Comparison of ENCODE assay signal across 8 cellular contexts in genomic region chr16:19898924-19899604, GRCh38. TPM values are rescaled to one million over a fixed set of nuclear protein-coding genes. Genes with fewer than 3 reads are reported as not detected.
DNase-seq lines count a peak whose midpoint lies in the region; ATAC-seq and TF ChIP-seq lines count a peak whose summit lies in the region.

No MANE protein-coding gene starts in this region.

- no peak overlapping the region for H3K4me3 Mint-ChIP-seq in activated CD4-positive, alpha-beta memory T cell treated with anti-CD3 and anti-CD28 coated beads, Interleukin-2, amount 10 ng/mL, durations not matched to agents 7 days and 5 days
- H3K4me3 Mint-ChIP-seq in osteocyte (ENCODE audit: unreplicated experiment) = no peak overlapping the region

- CTCF ChIA-PET in activated CD4-positive, alpha-beta memory T cell treated with anti-CD3 and anti-CD28 coated beads, Interleukin-2, amount 10 ng/mL, durations not matched to agents 7 days and 5 days (lab: Charles Lee) = interaction anchor here (0.6 to 2.3 kb wide), 14 partner anchors 8 to 1108 kb away, joined by 3 to 23 read pairs (median 4); partner anchors contain the start of gene VPS35L

- no peak overlapping the region for H3K27ac Mint-ChIP-seq in activated CD4-positive, alpha-beta memory T cell treated with anti-CD3 and anti-CD28 coated beads, Interleukin-2, amount 10 ng/mL, durations not matched to agents 7 days and 5 days
- H3K27ac Mint-ChIP-seq in osteocyte (ENCODE audit: unreplicated experiment) = no peak overlapping the region

- TF ChIP-seq CTCF in fibroblast of pulmonary artery (IDR thresholded peaks at IDR 0.05; ENCODE audit: low read length, missing control alignments) (peak; percentile 87), osteocyte (IDR thresholded peaks at IDR 0.05) (peak; percentile 73)

- POLR2A ChIA-PET in activated CD4-positive, alpha-beta memory T cell treated with anti-CD3 and anti-CD28 coated beads, Interleukin-2, amount 10 ng/mL, durations not matched to agents 7 days and 5 days (lab: Charles Lee) = interaction anchor here (1.2 kb wide), 1 partner anchor 8 kb away, joined by 5 read pairs; no protein-coding TSS in a partner anchor

- H3K27me3 Mint-ChIP-seq in activated CD4-positive, alpha-beta memory T cell treated with anti-CD3 and anti-CD28 coated beads, Interleukin-2, amount 10 ng/mL, durations not matched to agents 7 days and 5 days = peaks cover 2% of the 10 kb centered on the region
- peaks cover 15% of the 10 kb centered on the region for H3K27me3 Mint-ChIP-seq in osteocyte (ENCODE audit: unreplicated experiment)

- H3K36me3 Mint-ChIP-seq in activated CD4-positive, alpha-beta memory T cell treated with anti-CD3 and anti-CD28 coated beads, Interleukin-2, amount 10 ng/mL, durations not matched to agents 7 days and 5 days (ENCODE audit: low read depth) = no peaks in the 10 kb centered on the region
- no peaks in the 10 kb centered on the region for H3K36me3 Mint-ChIP-seq in osteocyte (ENCODE audit: unreplicated experiment)

- no peaks in the 10 kb centered on the region for H3K4me1 Mint-ChIP-seq in activated CD4-positive, alpha-beta memory T cell treated with anti-CD3 and anti-CD28 coated beads, Interleukin-2, amount 10 ng/mL, durations not matched to agents 7 days and 5 days
- peaks cover 1% of the 10 kb centered on the region for H3K4me1 Mint-ChIP-seq in osteocyte (ENCODE audit: unreplicated experiment)

- DNase-seq in CD1c-positive myeloid dendritic cell (ENCODE audit: extremely low spot score) (peak; percentile 43), GM19240 (ENCODE audit: insufficient read length, low spot score) (peak; percentile 38), NCI-H2196 treated with DMSO at 0.1 percent for 48 hours (lab: John Stamatoyannopoulos, UW; ENCODE audit: unreplicated experiment) (peak; percentile 45), fibroblast of pulmonary artery (ENCODE audit: low read depth) (peak; percentile 62), osteocyte (ENCODE audit: extremely low spot score, unreplicated experiment) (no peak), GDM1 (lab: John Stamatoyannopoulos, UW) (no peak)
- peak; percentile 46 for DNase-seq in activated CD4-positive, alpha-beta memory T cell treated with anti-CD3 and anti-CD28 coated beads, Interleukin-2, amount 10 ng/mL, durations not matched to agents 7 days and 5 days

- H3K4me3 ChIP-seq in fibroblast of pulmonary artery (replicated peaks; ENCODE audit: low read depth, low read length) = no peak overlapping the region

- no peak for ATAC-seq in GM21528 (IDR thresholded peaks at IDR 0.05; ENCODE audit: low FRiP score, unreplicated experiment)

- H3K9me3 Mint-ChIP-seq in activated CD4-positive, alpha-beta memory T cell treated with anti-CD3 and anti-CD28 coated beads, Interleukin-2, amount 10 ng/mL, durations not matched to agents 7 days and 5 days = no peaks in the 10 kb centered on the region
- no peaks in the 10 kb centered on the region for H3K9me3 Mint-ChIP-seq in osteocyte (ENCODE audit: unreplicated experiment)

RNA-seq across cellular contexts. Expression of gene GPRC5B, which starts 14.4 kb away (rescaled TPM):
- total RNA-seq in activated CD4-positive, alpha-beta memory T cell treated with anti-CD3 and anti-CD28 coated beads, Interleukin-2, amount 10 ng/mL, durations not matched to agents 7 days and 5 days = under 1 TPM in 1 of 2 experiments, not detected in 1; 0.18 TPM
- 0.46 and 0.76 TPM in 2 replicates for total RNA-seq in osteocyte

Comparison
In these comparisons a context has a peak if more than half of its experiments do, and no peak if none do; other contexts are left out.
1. DNase-seq: peak in CD1c-positive myeloid dendritic cell (single experiment), GM19240 (single experiment), NCI-H2196 treated with DMSO at 0.1 percent for 48 hours (single experiment), activated CD4-positive, alpha-beta memory T cell treated with anti-CD3 and anti-CD28 coated beads, Interleukin-2, amount 10 ng/mL, durations not matched to agents 7 days and 5 days (single experiment) and fibroblast of pulmonary artery (single experiment); none in osteocyte (single experiment) and GDM1 (single experiment).